Comparison of ENCODE assay signal across 20 cellular contexts in genomic region chr6:50030350-50030749, GRCh38. TPM values are rescaled to one million over a fixed set of nuclear protein-coding genes. Genes with fewer than 3 reads are reported as not detected.
"Had no signal": no experiment of that assay in that cellular context is flagged by ENCODE, and none has a peak within 500 bp of the region (broad histone marks: within the 10 kb centered on the region; RNA-seq: fewer than 3 reads in every experiment).

No MANE protein-coding gene starts in this region.

- H3K27me3 Mint-ChIP-seq: activated CD4-positive, alpha-beta memory T cell treated with anti-CD3 and anti-CD28 coated beads, Interleukin-2, amount 10 ng/mL, durations not matched to agents 7 days and 5 days; activated CD4-positive, alpha-beta T cell treated with anti-CD3 and anti-CD28 coated beads for 36 hours; natural killer cell treated with Interleukin-12 subunit alpha and Interleukin-12 subunit beta and Interleukin-15 and Interleukin-18, amount 100 ng/mL, for 72 hours; stimulated activated naive B cell treated with anti-CD40 and anti-IgM and Interleukin-4, amounts not matched to agents 10 μg/mL and 1 μg/mL and 100 μg/mL, for 72 hours had no signal

- H3K9me3 ChIP-seq: psoas muscle had no signal

- DNase-seq: activated CD4-positive, alpha-beta memory T cell treated with anti-CD3 and anti-CD28 coated beads, Interleukin-2, amount 10 ng/mL, durations not matched to agents 7 days and 5 days; activated CD4-positive, alpha-beta T cell treated with anti-CD3 and anti-CD28 coated beads for 36 hours; activated CD8-positive, alpha-beta memory T cell treated with anti-CD3 and anti-CD28 coated beads, Interleukin-2, amount 50 U/mL, for 4 hours; activated naive CD4-positive, alpha-beta T cell treated with Interleukin-2 at 50 U/mL for 16 hours; hippocampal formation; immature natural killer cell; stimulated activated CD4-positive, alpha-beta T cell treated with anti-CD3 and anti-CD28 coated beads, Interleukin-2, amount 100 ng/mL, for 24 hours; stimulated activated naive B cell treated with anti-CD40 and anti-IgM and Interleukin-4, amounts not matched to agents 10 μg/mL and 1 μg/mL and 100 μg/mL, for 72 hours; T-helper 9 cell had no signal

- H3K27me3 ChIP-seq: cardiac muscle cell, tibial nerve had no signal

- H3K36me3 Mint-ChIP-seq: stimulated activated naive B cell treated with anti-CD40 and anti-IgM and Interleukin-4, amounts not matched to agents 10 μg/mL and 1 μg/mL and 100 μg/mL, for 72 hours had no signal

- ATAC-seq: activated CD4-positive, alpha-beta T cell treated with anti-CD3 and anti-CD28 coated beads for 36 hours; natural killer cell treated with Interleukin-12 subunit alpha and Interleukin-12 subunit beta and Interleukin-15 and Interleukin-18, amount 100 ng/mL, for 72 hours; psoas muscle; sciatic nerve had no signal

- H3K27ac Mint-ChIP-seq: activated CD4-positive, alpha-beta memory T cell treated with anti-CD3 and anti-CD28 coated beads, Interleukin-2, amount 10 ng/mL, durations not matched to agents 7 days and 5 days; activated CD4-positive, alpha-beta T cell treated with anti-CD3 and anti-CD28 coated beads for 36 hours; activated T-helper 1 cell treated with anti-CD3 and anti-CD28 coated beads, Interleukin-12 subunit alpha, Interleukin-12 subunit beta, Interleukin-2, Interleukin-4 antibody, amounts not matched to agents 30 ng/mL and 10 ng/mL and 1 ng/mL, durations not matched to agents 14 hours and 24 hours and 36 hours; immature natural killer cell; natural killer cell treated with Interleukin-12 subunit alpha and Interleukin-12 subunit beta and Interleukin-15 and Interleukin-18, amount 100 ng/mL, for 72 hours; stimulated activated naive B cell treated with anti-CD40 and anti-IgM and Interleukin-4, amounts not matched to agents 10 μg/mL and 1 μg/mL and 100 μg/mL, for 72 hours had no signal

- H3K4me3 Mint-ChIP-seq: activated CD4-positive, alpha-beta memory T cell treated with anti-CD3 and anti-CD28 coated beads, Interleukin-2, amount 10 ng/mL, durations not matched to agents 7 days and 5 days; activated CD4-positive, alpha-beta T cell treated with anti-CD3 and anti-CD28 coated beads for 36 hours; activated T-helper 1 cell treated with anti-CD3 and anti-CD28 coated beads, Interleukin-12 subunit alpha, Interleukin-12 subunit beta, Interleukin-2, Interleukin-4 antibody, amounts not matched to agents 30 ng/mL and 10 ng/mL and 1 ng/mL, durations not matched to agents 14 hours and 24 hours and 36 hours; immature natural killer cell; natural killer cell treated with Interleukin-12 subunit alpha and Interleukin-12 subunit beta and Interleukin-15 and Interleukin-18, amount 100 ng/mL, for 72 hours; stimulated activated naive B cell treated with anti-CD40 and anti-IgM and Interleukin-4, amounts not matched to agents 10 μg/mL and 1 μg/mL and 100 μg/mL, for 72 hours had no signal

- H3K4me1 Mint-ChIP-seq: activated CD4-positive, alpha-beta memory T cell treated with anti-CD3 and anti-CD28 coated beads, Interleukin-2, amount 10 ng/mL, durations not matched to agents 7 days and 5 days; activated CD4-positive, alpha-beta T cell treated with anti-CD3 and anti-CD28 coated beads for 36 hours; immature natural killer cell; stimulated activated naive B cell treated with anti-CD40 and anti-IgM and Interleukin-4, amounts not matched to agents 10 μg/mL and 1 μg/mL and 100 μg/mL, for 72 hours had no signal

- H3K4me3 ChIP-seq: cardiac muscle cell, psoas muscle, tibial nerve had no signal

- H3K36me3 ChIP-seq: cardiac muscle cell, tibial nerve had no signal

- H3K27ac ChIP-seq: cardiac muscle cell, psoas muscle, tibial nerve had no signal

- H3K4me1 ChIP-seq: psoas muscle, tibial nerve had no signal

- H3K9me3 Mint-ChIP-seq: activated T-helper 1 cell treated with anti-CD3 and anti-CD28 coated beads, Interleukin-12 subunit alpha, Interleukin-12 subunit beta, Interleukin-2, Interleukin-4 antibody, amounts not matched to agents 30 ng/mL and 10 ng/mL and 1 ng/mL, durations not matched to agents 14 hours and 24 hours and 36 hours had no signal

RNA-seq across cellular contexts. Expression of gene DEFB110, which starts 8.6 kb away (rescaled TPM):
- total RNA-seq: activated CD4-positive, alpha-beta memory T cell treated with anti-CD3 and anti-CD28 coated beads, Interleukin-2, amount 10 ng/mL, durations not matched to agents 7 days and 5 days; activated CD4-positive, alpha-beta T cell treated with anti-CD3 and anti-CD28 coated beads for 36 hours; activated T-helper 1 cell treated with anti-CD3 and anti-CD28 coated beads, Interleukin-12 subunit alpha, Interleukin-12 subunit beta, Interleukin-2, Interleukin-4 antibody, amounts not matched to agents 30 ng/mL and 10 ng/mL and 1 ng/mL, durations not matched to agents 14 hours and 24 hours and 36 hours; cardiac muscle cell; endothelial cell of umbilical vein; fibroblast of lung; frontal cortex; natural killer cell treated with Interleukin-12 subunit alpha and Interleukin-12 subunit beta and Interleukin-15 and Interleukin-18, amount 100 ng/mL, for 72 hours; omental fat pad; psoas muscle; sciatic nerve; subcutaneous adipose tissue; tibial nerve had no signal
- polyA plus RNA-seq: cardiac muscle cell, endothelial cell of umbilical vein, fibroblast of lung, immature natural killer cell, psoas muscle had no signal

RNA-seq across cellular contexts. Expression of gene DEFB112, which starts 19.4 kb away (rescaled TPM):
- total RNA-seq: activated CD4-positive, alpha-beta memory T cell treated with anti-CD3 and anti-CD28 coated beads, Interleukin-2, amount 10 ng/mL, durations not matched to agents 7 days and 5 days; activated CD4-positive, alpha-beta T cell treated with anti-CD3 and anti-CD28 coated beads for 36 hours; activated T-helper 1 cell treated with anti-CD3 and anti-CD28 coated beads, Interleukin-12 subunit alpha, Interleukin-12 subunit beta, Interleukin-2, Interleukin-4 antibody, amounts not matched to agents 30 ng/mL and 10 ng/mL and 1 ng/mL, durations not matched to agents 14 hours and 24 hours and 36 hours; cardiac muscle cell; endothelial cell of umbilical vein; fibroblast of lung; frontal cortex; natural killer cell treated with Interleukin-12 subunit alpha and Interleukin-12 subunit beta and Interleukin-15 and Interleukin-18, amount 100 ng/mL, for 72 hours; omental fat pad; psoas muscle; sciatic nerve; subcutaneous adipose tissue; tibial nerve had no signal
- polyA plus RNA-seq: cardiac muscle cell, endothelial cell of umbilical vein, fibroblast of lung, immature natural killer cell, psoas muscle had no signal
